In the genomic region with DNA sequence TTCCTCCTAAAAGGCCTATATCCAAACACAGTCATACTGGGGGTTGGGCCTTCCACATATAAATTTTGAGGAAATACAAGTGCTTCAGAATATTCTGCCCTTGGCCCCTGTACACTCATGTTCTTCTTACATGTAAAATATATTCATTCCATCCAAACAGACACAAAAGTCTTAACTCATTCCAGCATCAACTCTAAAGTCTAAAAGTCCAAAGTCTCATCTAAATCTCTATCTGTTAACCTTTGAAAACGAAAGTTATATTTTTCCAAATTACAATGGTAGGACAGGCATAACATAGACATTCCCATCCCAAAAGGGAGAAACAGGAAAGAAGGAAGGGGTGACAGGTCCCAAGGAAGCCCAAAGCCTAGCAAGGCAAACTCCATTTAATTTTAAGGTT, we compare ENCODE assay signal across 8 cellular contexts.
"Had no signal": no experiment of that assay in that cellular context is flagged by ENCODE, and none has a peak within 500 bp of the region (broad histone marks: within the 10 kb centered on the region; RNA-seq: fewer than 3 reads in every experiment).

No MANE protein-coding gene starts in this region.

- H3K4me3 ChIP-seq: GM12878 had no signal

- ATAC-seq: GM12878 had no signal

- DNase-seq: GDM1, GF-D8 had no signal

- FAIRE-seq: G401.6, GM12878, GM12891, GM12892, GM18507, GM19239 had no signal
